8 cellular contexts compared by ENCODE assay signal in genomic region chr12:96035283-96036236, GRCh38. TPM values are rescaled to one million over a fixed set of nuclear protein-coding genes. Genes with fewer than 3 reads are reported as not detected.
DNase-seq lines count a peak whose midpoint lies in the region; ATAC-seq and TF ChIP-seq lines count a peak whose summit lies in the region.

Gene LTA4H, minus strand, starts transcription at chr12:96035587. Its CDS starts 68 bp downstream, at chr12:96035519.

- intact Hi-C loops in T-helper 1 cell treated with Interleukin-12 subunit alpha and Interleukin-12 subunit beta and Interleukin-4 antibody, amounts not matched to agents 30 ng/mL and 1 ng/mL, for 36 hours (cut with micrococcal nuclease), result loop anchor here (1.0 to 5.0 kb wide), 19 partner anchors 12 to 1578 kb away; partner anchors contain the start of genes AMDHD1, CCDC38, CEP83 and CFAP54
- intact Hi-C loops in left ventricle myocardium superior (cut with micrococcal nuclease) (no loop called here), prostate gland (cut with DNase I) (no loop called here)

- DNase-seq in NCI-H1694 (lab: John Stamatoyannopoulos, UW) (peak; percentile 97), amygdala (lab: John Stamatoyannopoulos, UW) (peak; percentile 77 to 99 (median 95)), left ventricle myocardium superior (peak; percentile 97), prostate gland (ENCODE audit: low spot score) (peak; percentile 98)

- peak within 1 kb of the TSS; percentile 83 to 85 for H3K27ac ChIP-seq in prostate gland
- H3K27ac ChIP-seq in urinary bladder (ENCODE audit: low read depth), result peak within 1 kb of the TSS; percentile 69

- under 1% methylated on average over 54 of the region's 55 CpGs for WGBS in prostate gland
- WGBS in urinary bladder, result under 1% methylated on average over 55 of the region's 55 CpGs

- H3K9me3 ChIP-seq in prostate gland, result no peaks in the 10 kb centered on the region

- H3K4me3 ChIP-seq in prostate gland (peak within 1 kb of the TSS; percentile 70 to 72), urinary bladder (ENCODE audit: low read depth, low read length) (peak within 1 kb of the TSS; percentile 74)

- ATAC-seq in GM18498 (IDR thresholded peaks at IDR 0.05; ENCODE audit: unreplicated experiment) (peak; percentile 91), HG02885 (IDR thresholded peaks at IDR 0.05; ENCODE audit: poor library complexity, unreplicated experiment) (peak; percentile 92), left ventricle myocardium superior (peak; percentile 99)

- no peak for TF ChIP-seq CTCF in prostate gland (IDR thresholded peaks at IDR 0.05)

- TF ChIP-seq POLR2A in prostate gland (IDR thresholded peaks at IDR 0.05), result peak; percentile 90

- H3K4me1 ChIP-seq in prostate gland (replicated peaks) (no peaks in the 10 kb centered on the region), urinary bladder (ENCODE audit: insufficient read depth) (no peaks in the 10 kb centered on the region)

- H3K27me3 ChIP-seq in prostate gland (replicated peaks; ENCODE audit: insufficient read depth), result no peaks in the 10 kb centered on the region

- H3K36me3 ChIP-seq in prostate gland, result no peaks in the 10 kb centered on the region
- no peaks in the 10 kb centered on the region for H3K36me3 ChIP-seq in urinary bladder (ENCODE audit: insufficient read depth)

RNA-seq across cellular contexts. Expression of gene LTA4H, which starts in this region (rescaled TPM):
- 47.3 and 50.1 TPM in 2 replicates for total RNA-seq in T-helper 1 cell treated with Interleukin-12 subunit alpha and Interleukin-12 subunit beta and Interleukin-4 antibody, amounts not matched to agents 30 ng/mL and 1 ng/mL, for 36 hours
- total RNA-seq in left ventricle myocardium superior (42.0 TPM), prostate gland (10 to 100 TPM; 50.3 to 67.7 TPM), urinary bladder (79.3 TPM)
- 55.3 TPM for polyA plus RNA-seq in urinary bladder

Comparison
In these comparisons a context has a peak if more than half of its experiments do, and no peak if none do; other contexts are left out.
1. Peak in every context shown above with its lines: DNase-seq, ATAC-seq, H3K4me3 ChIP-seq and H3K27ac ChIP-seq.